ENCODE assay signal across 9 cellular contexts in the genomic region with DNA sequence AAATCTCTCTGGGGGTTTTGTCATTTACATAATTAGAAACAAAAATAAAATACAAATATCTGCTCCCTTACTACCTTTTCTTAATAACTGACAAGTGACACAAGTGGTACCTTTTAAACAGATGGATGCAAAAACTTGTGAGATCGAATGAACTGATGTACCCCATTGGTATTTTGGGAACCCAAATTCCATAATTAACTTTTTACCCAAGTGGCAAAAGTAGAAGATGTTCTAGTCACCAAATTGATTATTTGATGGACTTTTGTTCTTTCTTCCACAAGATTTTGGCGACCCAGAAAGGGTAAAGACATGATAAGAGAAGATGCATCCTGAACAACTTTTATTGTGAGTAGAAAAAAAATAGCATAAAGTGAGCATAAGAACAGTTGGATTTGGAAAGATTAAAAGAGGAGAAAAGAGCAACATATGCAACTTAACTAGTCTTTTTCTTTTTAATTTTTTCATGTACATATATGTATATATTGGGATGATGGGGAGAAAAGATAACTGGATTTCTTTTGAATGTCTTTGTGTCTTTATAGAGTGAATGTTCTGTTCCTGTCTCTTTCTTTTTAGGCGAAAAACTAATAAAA.
DNase-seq lines count a peak whose midpoint lies in the region; ATAC-seq and TF ChIP-seq lines count a peak whose summit lies in the region.
"Had no signal": no experiment of that assay in that cellular context is flagged by ENCODE, and none has a peak within 500 bp of the region (broad histone marks: within the 10 kb centered on the region; RNA-seq: fewer than 3 reads in every experiment).

No MANE protein-coding gene starts in this region.

- POLR2A ChIA-PET in OCI-LY7 (lab: Charles Lee), result interaction anchor here (0.7 to 9.8 kb wide), 7 partner anchors 7 to 692 kb away, joined by 4 to 108 read pairs (median 6); no protein-coding TSS in a partner anchor

- H3K4me1 ChIP-seq in OCI-LY7 (ENCODE audit: insufficient read depth, low read length, poor library complexity, severe bottlenecking) (peaks cover 86% of the 10 kb centered on the region), gastroesophageal sphincter (peaks cover 3 to 57% (median 6%) of the 10 kb centered on the region in 3 donors), stomach (peaks cover 3 to 62% (median 33%) of the 10 kb centered on the region in 4 donors)

- CTCF ChIA-PET in OCI-LY7 (lab: Charles Lee; ENCODE audit: unreplicated experiment), result interaction anchor here (0.5 kb wide), 1 partner anchor 162 kb away, joined by 3 read pairs; no protein-coding TSS in a partner anchor

- 60 to 68% methylated on average over 3 of the region's 3 CpGs for WGBS in gastroesophageal sphincter (ENCODE audit: low coverage in 1 of 2), 2 donors
- 63 to 74% (median 67%) methylated on average over 3 of the region's 3 CpGs for WGBS in stomach, 5 donors

- peak overlapping the region; percentile 70 for H3K4me3 ChIP-seq in OCI-LY7 (ENCODE audit: low read depth, low read length, poor library complexity, severe bottlenecking)
- H3K4me3 ChIP-seq in gastroesophageal sphincter, result peak overlapping the region; percentile 54 to 83
- H3K4me3 ChIP-seq in stomach, result peak overlapping the region in 3 of 4 donors; percentile 39 to 49 (median 47)
- H3K4me3 ChIP-seq: A549 had no signal

- H3K9me2 ChIP-seq in OCI-LY7 (ENCODE audit: insufficient read depth, low read length), result no peaks in the 10 kb centered on the region

- TSS peak; percentile 29 for BruUV-seq in OCI-LY7 (replicated peaks; lab: Mats Ljungman, UMichigan)

- no peak for TF ChIP-seq EP300 in gastroesophageal sphincter (IDR thresholded peaks at IDR 0.05)
- no peak for TF ChIP-seq EP300 in stomach (IDR thresholded peaks at IDR 0.05)

- H3K4me2 ChIP-seq in OCI-LY7 (ENCODE audit: low read length), result peak overlapping the region; percentile 89
- H3K4me2 ChIP-seq: A549 had no signal

- no peaks in the 10 kb centered on the region for H3K27me3 ChIP-seq in gastroesophageal sphincter
- no peaks in the 10 kb centered on the region for H3K27me3 ChIP-seq in stomach

- no peaks in the 10 kb centered on the region for H3K79me2 ChIP-seq in OCI-LY7 (ENCODE audit: insufficient read depth, low read depth, low read length)

- TF ChIP-seq POLR2A in gastroesophageal sphincter (IDR thresholded peaks at IDR 0.05) (no peak), stomach (IDR thresholded peaks at IDR 0.05) (no peak)

- peak overlapping the region; percentile 3; the same call in 1 of the 2 replicates for H2AFZ ChIP-seq in OCI-LY7 (ENCODE audit: low read length)

- intact Hi-C loops in OCI-LY7 (cut with micrococcal nuclease; ENCODE audit: unreplicated experiment) (loop anchor here (2.0 to 10.0 kb wide), 6 partner anchors 121 to 693 kb away; a partner anchor contains a TSS), stomach (cut with DNase I; ENCODE audit: low total_unique reads) (no loop called here)

- H3K36me3 ChIP-seq in OCI-LY7 (ENCODE audit: insufficient read depth, low read length), result no peaks in the 10 kb centered on the region
- H3K36me3 ChIP-seq in gastroesophageal sphincter, result no peaks in the 10 kb centered on the region
- H3K36me3 ChIP-seq in stomach, result no peaks in the 10 kb centered on the region

- H4K20me1 ChIP-seq in OCI-LY7 (ENCODE audit: insufficient read depth, low read length), result no peaks in the 10 kb centered on the region

- H3K9me3 ChIP-seq in OCI-LY7 (ENCODE audit: low read length), result no peaks in the 10 kb centered on the region
- no peaks in the 10 kb centered on the region for H3K9me3 ChIP-seq in gastroesophageal sphincter
- no peaks in the 10 kb centered on the region for H3K9me3 ChIP-seq in stomach
- H3K9me3 ChIP-seq: A549 had no signal

- DNase-seq in NCI-H1694 treated with DMSO at 0.1 percent for 48 hours (lab: John Stamatoyannopoulos, UW) (peak; percentile 36), NCI-H1694 (lab: John Stamatoyannopoulos, UW) (no peak), OCI-LY7 (ENCODE audit: low spot score) (no peak), stomach (no peak), omental fat pad (ENCODE audit: low spot score) (no peak), A172 (ENCODE audit: low spot score) (no peak)

- peak overlapping the region; percentile 40 for H3K27ac ChIP-seq in OCI-LY7 (ENCODE audit: low read depth, low read length, poor library complexity, severe bottlenecking)
- peak overlapping the region; percentile 1 to 78 (median 66) for H3K27ac ChIP-seq in gastroesophageal sphincter
- H3K27ac ChIP-seq in stomach, result peak overlapping the region in 3 of 5 donors; percentile 53 to 68 (median 60)
- H3K27ac ChIP-seq: A549 had no signal

- ATAC-seq in gastroesophageal sphincter, result no peak
- no peak for ATAC-seq in omental fat pad (ENCODE audit: low FRiP score)
- no peak for ATAC-seq in HG03139 (IDR thresholded peaks at IDR 0.05; ENCODE audit: unreplicated experiment)
- ATAC-seq: A549 had no signal

- TF ChIP-seq CTCF in OCI-LY7 (conservative IDR thresholded peaks at IDR 0.05; ENCODE audit: low read length) (no peak), gastroesophageal sphincter (IDR thresholded peaks at IDR 0.05) (no peak), stomach (IDR thresholded peaks at IDR 0.05) (no peak), omental fat pad (IDR thresholded peaks at IDR 0.05) (no peak)
